ENCODE assay signal across 1 cellular context in genomic region chr19:42466521-42467436, GRCh38.
TF ChIP-seq lines count a peak whose summit lies in the region.

No MANE protein-coding gene starts in this region.

TF ChIP-seq in HepG2, 621 proteins besides CTCF, POLR2A, EP300 and RAD21:
- TF ChIP-seq ZBTB26 (CRISPR knock-in tag; IDR thresholded peaks at IDR 0.05; ENCODE audit: borderline replicate concordance) (no peak), ZNF274 (CRISPR knock-in tag; IDR thresholded peaks at IDR 0.05) (no peak), ARNT (IDR thresholded peaks at IDR 0.05) (no peak), GRHL1 (CRISPR knock-in tag; conservative IDR thresholded peaks at IDR 0.05) (no peak), ZNF432 (CRISPR knock-in tag; IDR thresholded peaks at IDR 0.05; ENCODE audit: borderline replicate concordance) (no peak), ZNF569 (CRISPR knock-in tag; IDR thresholded peaks at IDR 0.05; ENCODE audit: borderline replicate concordance) (no peak), ZNF563 (CRISPR knock-in tag; IDR thresholded peaks at IDR 0.05) (no peak), BCL6 (CRISPR knock-in tag; IDR thresholded peaks at IDR 0.05) (no peak), TFDP2 (CRISPR knock-in tag; IDR thresholded peaks at IDR 0.05) (no peak), ZNF44 (CRISPR knock-in tag; IDR thresholded peaks at IDR 0.05) (no peak), ZNF34 (CRISPR knock-in tag; IDR thresholded peaks at IDR 0.05; ENCODE audit: borderline replicate concordance) (no peak), ZNF235 (CRISPR knock-in tag; IDR thresholded peaks at IDR 0.05; ENCODE audit: borderline replicate concordance) (no peak)
